ENCODE assay signal across 8 cellular contexts in genomic region chr14:36320210-36321003, GRCh38. TPM values are rescaled to one million over a fixed set of nuclear protein-coding genes. Genes with fewer than 3 reads are reported as not detected.
DNase-seq lines count a peak whose midpoint lies in the region; ATAC-seq lines count a peak whose summit lies in the region.

Gene MBIP (minus strand): TSS chr14:36320637. CDS start chr14:36320588, 49 bp downstream.

- ATAC-seq in GM21825 (IDR thresholded peaks at IDR 0.05; ENCODE audit: unreplicated experiment) (peak; percentile 98), naive B cell (ENCODE audit: low read depth in 2 of 2) (peak; percentile 97)
- peak; percentile 99 for ATAC-seq in stimulated activated memory B cell treated with anti-CD40 and anti-IgM and Interleukin-4, amounts not matched to agents 10 μg/mL and 1 μg/mL and 100 μg/mL, for 72 hours

- H4K20me1 ChIP-seq in Karpas-422 (ENCODE audit: insufficient read depth, low read depth, low read length), result no peaks in the 10 kb centered on the region; the same call in 1 of the 2 replicates

- peaks cover 8% of the 10 kb centered on the region; the same call in 1 of the 2 replicates for H3K36me3 ChIP-seq in Karpas-422 (ENCODE audit: insufficient read depth, low read length)

- H3K9ac ChIP-seq in Karpas-422 (ENCODE audit: low read length), result peak within 1 kb of the TSS; percentile 89

- peak within 1 kb of the TSS; percentile 56 for H3K27ac ChIP-seq in Karpas-422 (ENCODE audit: low read length)

- H3K9me3 Mint-ChIP-seq in naive B cell, result peaks cover 0 to 3% (median 0%) of the 10 kb centered on the region in 7 donors
- no peaks in the 10 kb centered on the region for H3K9me3 Mint-ChIP-seq in stimulated activated memory B cell treated with anti-CD40 and anti-IgM and Interleukin-4, amounts not matched to agents 10 μg/mL and 1 μg/mL and 100 μg/mL, for 72 hours

- peaks cover 50% of the 10 kb centered on the region for H3K79me2 ChIP-seq in Karpas-422 (ENCODE audit: low read length)

- peaks cover 10 to 21% (median 12%) of the 10 kb centered on the region in 3 donors for H3K27me3 Mint-ChIP-seq in naive B cell
- H3K27me3 Mint-ChIP-seq in stimulated activated memory B cell treated with anti-CD40 and anti-IgM and Interleukin-4, amounts not matched to agents 10 μg/mL and 1 μg/mL and 100 μg/mL, for 72 hours, result peaks cover 9% of the 10 kb centered on the region

- peaks cover 10 to 21% (median 16%) of the 10 kb centered on the region in 3 donors for H3K4me1 Mint-ChIP-seq in naive B cell
- H3K4me1 Mint-ChIP-seq in stimulated activated memory B cell treated with anti-CD40 and anti-IgM and Interleukin-4, amounts not matched to agents 10 μg/mL and 1 μg/mL and 100 μg/mL, for 72 hours, result peaks cover 21% of the 10 kb centered on the region

- H3K36me3 Mint-ChIP-seq in naive B cell, result no peaks in the 10 kb centered on the region
- H3K36me3 Mint-ChIP-seq in stimulated activated memory B cell treated with anti-CD40 and anti-IgM and Interleukin-4, amounts not matched to agents 10 μg/mL and 1 μg/mL and 100 μg/mL, for 72 hours, result no peaks in the 10 kb centered on the region

- H3K4me3 ChIP-seq in Karpas-422 (ENCODE audit: low read length), result peak within 1 kb of the TSS; percentile 89

- no peaks in the 10 kb centered on the region for H3K27me3 ChIP-seq in Karpas-422 (ENCODE audit: low read length)

- peak within 1 kb of the TSS; percentile 84 to 98 (median 94) for H3K27ac Mint-ChIP-seq in naive B cell
- peak within 1 kb of the TSS; percentile 89 for H3K27ac Mint-ChIP-seq in stimulated activated memory B cell treated with anti-CD40 and anti-IgM and Interleukin-4, amounts not matched to agents 10 μg/mL and 1 μg/mL and 100 μg/mL, for 72 hours

- no peaks in the 10 kb centered on the region for H3K9me3 ChIP-seq in Karpas-422 (ENCODE audit: low read length)

- DNase-seq in DMS53 treated with DMSO at 0.1 percent for 48 hours (lab: John Stamatoyannopoulos, UW; ENCODE audit: unreplicated experiment) (peak; percentile 87), Karpas-422 (peak; percentile 100), RKO (ENCODE audit: low spot score) (peak; percentile 90), activated T-helper 1 cell treated with Interleukin-2 at 50 U/mL for 16 hours (ENCODE audit: low read depth) (peak; percentile 80), fibroblast of gingiva (ENCODE audit: low read depth) (peak; percentile 94), naive B cell (peak; percentile 76)

- no peaks in the 10 kb centered on the region; the same call in 1 of the 2 replicates for H3K9me2 ChIP-seq in Karpas-422 (replicated peaks; ENCODE audit: insufficient read depth, low read length)

- H3K4me3 Mint-ChIP-seq in naive B cell, result peak within 1 kb of the TSS; percentile 88 to 99 (median 96)
- H3K4me3 Mint-ChIP-seq in stimulated activated memory B cell treated with anti-CD40 and anti-IgM and Interleukin-4, amounts not matched to agents 10 μg/mL and 1 μg/mL and 100 μg/mL, for 72 hours, result peak within 1 kb of the TSS; percentile 94

- H3K4me2 ChIP-seq in Karpas-422 (ENCODE audit: low read depth, low read length, poor library complexity, severe bottlenecking), result peak within 1 kb of the TSS; percentile 79

- H3K4me1 ChIP-seq in Karpas-422 (ENCODE audit: low read length), result peaks cover 44% of the 10 kb centered on the region

- peak within 1 kb of the TSS; percentile 68 for H2AFZ ChIP-seq in Karpas-422 (ENCODE audit: low read length)

RNA-seq across cellular contexts. Expression of gene MBIP, which starts in this region (rescaled TPM):
- total RNA-seq in Karpas-422 (2014; rRNA removed; shearing (Covaris generic); ENCODE audit: low replicate concordance), result 24.5 and 49.7 TPM in 2 replicates
- polyA plus RNA-seq in naive B cell (ENCODE audit: low read depth in 6 of 6), result 10 to 100 TPM in 5 of 6 donors, 1 to 10 TPM in 1; 8.6 to 17.7 (median 13.3) TPM

Comparison
In these comparisons a context has a peak if more than half of its experiments do, and no peak if none do; other contexts are left out.
1. Peak in every context shown above with its lines: DNase-seq, ATAC-seq, H3K4me3 ChIP-seq and H3K27ac ChIP-seq.